Comparison of ENCODE assay signal across 18 cellular contexts in genomic region chr3:184776916-184777315, GRCh38.
"Had no signal": no experiment of that assay in that cellular context is flagged by ENCODE, and none has a peak within 500 bp of the region (broad histone marks: within the 10 kb centered on the region; RNA-seq: fewer than 3 reads in every experiment).

No MANE protein-coding gene starts in this region.

- H3K36me3 ChIP-seq: SJSA1 had no signal

- H3K4me3 ChIP-seq: K562, SJSA1 had no signal

- H3K9me3 Mint-ChIP-seq: activated naive CD4-positive, alpha-beta T cell treated with anti-CD3 and anti-CD28 coated beads, Interleukin-2, amount 10 ng/mL, durations not matched to agents 7 days and 5 days; activated naive CD8-positive, alpha-beta T cell treated with anti-CD3 and anti-CD28 coated beads for 36 hours; activated T-cell treated with anti-CD3 and anti-CD28 coated beads, Interleukin-2, amount 50 U/mL, for 4 hours; activated T-helper 17 cell treated with anti-CD3 and anti-CD28 coated beads, Interleukin-2, amount 50 U/mL, for 72 hours; T-helper 1 cell treated with Interleukin-12 subunit alpha and Interleukin-12 subunit beta and Interleukin-4 antibody, amounts not matched to agents 30 μg/mL and 1 μg/mL, for 36 hours had no signal

- H3K36me3 Mint-ChIP-seq: activated CD8-positive, alpha-beta memory T cell treated with anti-CD3 and anti-CD28 coated beads, Interleukin-2, amount 10 ng/mL, durations not matched to agents 7 days and 5 days; activated naive CD4-positive, alpha-beta T cell treated with anti-CD3 and anti-CD28 coated beads, Interleukin-2, amount 10 ng/mL, durations not matched to agents 7 days and 5 days; activated naive CD8-positive, alpha-beta T cell treated with anti-CD3 and anti-CD28 coated beads for 36 hours had no signal

- H3K27ac Mint-ChIP-seq: activated CD8-positive, alpha-beta memory T cell treated with anti-CD3 and anti-CD28 coated beads, Interleukin-2, amount 10 ng/mL, durations not matched to agents 7 days and 5 days; activated naive CD4-positive, alpha-beta T cell treated with anti-CD3 and anti-CD28 coated beads, Interleukin-2, amount 10 ng/mL, durations not matched to agents 7 days and 5 days; activated naive CD8-positive, alpha-beta T cell treated with anti-CD3 and anti-CD28 coated beads for 36 hours; activated T-helper 17 cell treated with anti-CD3 and anti-CD28 coated beads, Interleukin-2, amount 50 U/mL, for 72 hours; T-helper 1 cell treated with Interleukin-12 subunit alpha and Interleukin-12 subunit beta and Interleukin-4 antibody, amounts not matched to agents 30 μg/mL and 1 μg/mL, for 36 hours had no signal

- H3K4me1 Mint-ChIP-seq: activated naive CD4-positive, alpha-beta T cell treated with anti-CD3 and anti-CD28 coated beads, Interleukin-2, amount 10 ng/mL, durations not matched to agents 7 days and 5 days; activated naive CD8-positive, alpha-beta T cell treated with anti-CD3 and anti-CD28 coated beads for 36 hours had no signal

- H3K27me3 ChIP-seq: SJSA1 had no signal

- H3K27ac ChIP-seq: SJSA1 had no signal

- H3K4me3 Mint-ChIP-seq: activated CD8-positive, alpha-beta memory T cell treated with anti-CD3 and anti-CD28 coated beads, Interleukin-2, amount 10 ng/mL, durations not matched to agents 7 days and 5 days; activated naive CD4-positive, alpha-beta T cell treated with anti-CD3 and anti-CD28 coated beads, Interleukin-2, amount 10 ng/mL, durations not matched to agents 7 days and 5 days; activated naive CD8-positive, alpha-beta T cell treated with anti-CD3 and anti-CD28 coated beads for 36 hours; activated T-cell treated with anti-CD3 and anti-CD28 coated beads, Interleukin-2, amount 50 U/mL, for 4 hours; activated T-helper 17 cell treated with anti-CD3 and anti-CD28 coated beads, Interleukin-2, amount 50 U/mL, for 72 hours; T-helper 1 cell treated with Interleukin-12 subunit alpha and Interleukin-12 subunit beta and Interleukin-4 antibody, amounts not matched to agents 30 μg/mL and 1 μg/mL, for 36 hours had no signal

- H3K9me3 ChIP-seq: SJSA1 had no signal

- DNase-seq: activated CD4-positive, alpha-beta T cell treated with anti-CD3 and anti-CD28 coated beads for 4 hours; activated CD4-positive, alpha-beta T cell treated with anti-CD3 and anti-CD28 coated beads, Interleukin-2, amount 50 U/mL, for 4 hours; activated CD8-positive, alpha-beta memory T cell treated with anti-CD3 and anti-CD28 coated beads, Interleukin-2, amount 10 ng/mL, durations not matched to agents 7 days and 5 days; activated gamma-delta T cell treated with Interleukin-2 at 50 U/mL for 16 hours; activated naive CD4-positive, alpha-beta T cell treated with anti-CD3 and anti-CD28 coated beads, Interleukin-2, amount 10 ng/mL, durations not matched to agents 7 days and 5 days; activated naive CD8-positive, alpha-beta T cell treated with anti-CD3 and anti-CD28 coated beads for 36 hours; activated T-cell treated with anti-CD3 and anti-CD28 coated beads, Interleukin-2, amount 50 U/mL, for 4 hours; Karpas-422; NCI-H1105 treated with DMSO at 0.1 percent for 48 hours; NCI-H1436 treated with DMSO at 0.1 percent for 48 hours; NCI-H2081; NCI-H446; NCI-H524; PC-3 had no signal
